Comparison of ENCODE assay signal across 2 cellular contexts in the genomic region with DNA sequence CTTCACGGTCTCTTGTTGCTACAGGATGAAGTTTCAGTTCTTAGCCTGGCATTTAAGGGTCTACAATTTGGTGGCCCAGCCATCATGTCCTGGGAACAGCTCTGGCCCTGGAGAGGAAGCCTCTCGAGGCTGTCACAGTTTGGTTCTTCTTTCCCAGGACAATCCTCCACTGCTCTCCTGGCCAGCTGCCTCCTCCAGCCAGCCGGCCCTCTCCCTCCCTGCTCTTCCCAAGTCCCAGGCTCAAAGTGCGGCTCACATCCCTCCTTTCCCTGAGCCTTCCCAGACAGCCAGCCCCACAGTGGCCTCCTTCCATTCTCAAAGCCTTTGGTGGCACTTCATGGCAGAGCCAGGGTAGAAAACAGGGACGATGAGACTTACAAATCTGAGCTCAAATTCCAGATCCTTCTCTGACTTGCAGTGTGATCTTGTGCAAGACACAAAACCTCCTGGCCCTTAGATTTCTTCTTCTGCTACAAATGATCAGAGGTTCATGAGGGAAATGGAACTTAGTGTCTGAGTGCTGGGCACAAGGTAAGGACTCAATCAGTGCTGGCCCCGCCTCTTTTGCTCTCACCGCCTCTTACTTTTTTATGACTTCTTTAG.
TF ChIP-seq lines count a peak whose summit lies in the region.

No MANE protein-coding gene starts in this region.

TF ChIP-seq in A549, 52 proteins besides CTCF, POLR2A, EP300 and RAD21 (continued from another document):
- TF ChIP-seq EHF (CRISPR knock-in tag; IDR thresholded peaks at IDR 0.05) (0 out of 2 replicates have a peak, but pooled peaks have one; percentile 19), TP53 (CRISPR knock-in tag; IDR thresholded peaks at IDR 0.05) (0 out of 2 replicates have a peak, but pooled peaks have one; percentile 80), E2F6 (IDR thresholded peaks at IDR 0.05; ENCODE audit: borderline replicate concordance, low read depth) (no peak), HOXA7 (CRISPR knock-in tag; IDR thresholded peaks at IDR 0.05) (no peak), FOXS1 (CRISPR knock-in tag; IDR thresholded peaks at IDR 0.05) (no peak), TFCP2L1 (CRISPR knock-in tag; IDR thresholded peaks at IDR 0.05) (no peak), MAFK (IDR thresholded peaks at IDR 0.05; ENCODE audit: partially characterized antibody) (no peak), HES2 (IDR thresholded peaks at IDR 0.05) (no peak), PHF8 (IDR thresholded peaks at IDR 0.05; ENCODE audit: borderline replicate concordance, low read depth) (no peak), POLR2AphosphoS2 (conservative IDR thresholded peaks at IDR 0.05; ENCODE audit: low read length) (no peak)
- TF ChIP-seq, protein P1, sequence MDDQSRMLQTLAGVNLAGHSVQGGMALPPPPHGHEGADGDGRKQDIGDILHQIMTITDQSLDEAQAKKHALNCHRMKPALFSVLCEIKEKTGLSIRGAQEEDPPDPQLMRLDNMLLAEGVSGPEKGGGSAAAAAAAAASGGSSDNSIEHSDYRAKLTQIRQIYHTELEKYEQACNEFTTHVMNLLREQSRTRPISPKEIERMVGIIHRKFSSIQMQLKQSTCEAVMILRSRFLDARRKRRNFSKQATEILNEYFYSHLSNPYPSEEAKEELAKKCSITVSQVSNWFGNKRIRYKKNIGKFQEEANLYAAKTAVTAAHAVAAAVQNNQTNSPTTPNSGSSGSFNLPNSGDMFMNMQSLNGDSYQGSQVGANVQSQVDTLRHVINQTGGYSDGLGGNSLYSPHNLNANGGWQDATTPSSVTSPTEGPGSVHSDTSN (IDR thresholded peaks at IDR 0.05), result no peak
- TF ChIP-seq, protein P2, sequence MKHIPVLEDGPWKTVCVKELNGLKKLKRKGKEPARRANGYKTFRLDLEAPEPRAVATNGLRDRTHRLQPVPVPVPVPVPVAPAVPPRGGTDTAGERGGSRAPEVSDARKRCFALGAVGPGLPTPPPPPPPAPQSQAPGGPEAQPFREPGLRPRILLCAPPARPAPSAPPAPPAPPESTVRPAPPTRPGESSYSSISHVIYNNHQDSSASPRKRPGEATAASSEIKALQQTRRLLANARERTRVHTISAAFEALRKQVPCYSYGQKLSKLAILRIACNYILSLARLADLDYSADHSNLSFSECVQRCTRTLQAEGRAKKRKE (CRISPR knock-in tag; IDR thresholded peaks at IDR 0.05; ENCODE audit: low read depth), result no peak
TF ChIP-seq in A549: peak in this region for 3.

TF ChIP-seq in SK-N-SH, 30 proteins besides CTCF, POLR2A, EP300 and RAD21 (continued from another document):
- TF ChIP-seq TAF1 (IDR thresholded peaks at IDR 0.05; ENCODE audit: borderline replicate concordance, low read depth, low read length), result no peak; the same call in 1 of the 2 replicates
- no peak for TF ChIP-seq EZH2phosphoT487 (IDR thresholded peaks at IDR 0.05; ENCODE audit: borderline replicate concordance, low read depth)
- TF ChIP-seq, protein P3, sequence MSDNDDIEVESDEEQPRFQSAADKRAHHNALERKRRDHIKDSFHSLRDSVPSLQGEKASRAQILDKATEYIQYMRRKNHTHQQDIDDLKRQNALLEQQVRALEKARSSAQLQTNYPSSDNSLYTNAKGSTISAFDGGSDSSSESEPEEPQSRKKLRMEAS (IDR thresholded peaks at IDR 0.05; ENCODE audit: low read depth), result no peak
- TF ChIP-seq POLR2AphosphoS5 (IDR thresholded peaks at IDR 0.05; ENCODE audit: low read depth, low read length), result no peak
- no peak for TF ChIP-seq ELF1 (IDR thresholded peaks at IDR 0.05)
- no peak for TF ChIP-seq REST (IDR thresholded peaks at IDR 0.05; ENCODE audit: low read depth, low read length)
